Comparison of ENCODE assay signal across 25 cellular contexts in the genomic region with DNA sequence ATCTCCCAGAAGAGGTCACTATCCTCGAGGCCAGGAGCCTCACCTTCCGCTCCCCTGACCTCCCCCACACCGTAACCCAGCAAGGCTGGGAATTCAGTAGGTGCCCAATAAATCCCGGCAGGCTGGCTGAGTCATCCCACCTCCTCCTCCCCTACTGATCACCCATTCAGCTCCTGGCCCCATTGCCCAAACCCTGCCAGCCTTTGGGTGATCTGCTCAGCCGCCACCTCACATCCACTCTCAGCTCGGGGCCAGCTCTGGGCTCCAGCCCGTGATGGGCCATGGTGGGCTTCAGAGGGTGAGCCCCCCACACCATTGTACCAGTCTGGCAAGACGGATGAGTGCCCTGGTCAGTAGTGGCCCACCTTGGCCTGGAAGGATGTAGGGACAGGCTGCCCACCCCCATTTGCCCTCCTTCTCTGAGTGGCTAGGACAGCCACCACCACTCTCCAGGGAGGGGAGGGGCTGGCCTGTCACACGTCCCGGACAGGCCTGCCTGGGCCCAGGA. TPM values are rescaled to one million over a fixed set of nuclear protein-coding genes. Genes with fewer than 3 reads are reported as not detected.
"Had no signal": no experiment of that assay in that cellular context is flagged by ENCODE, and none has a peak within 500 bp of the region (broad histone marks: within the 10 kb centered on the region; RNA-seq: fewer than 3 reads in every experiment).

No MANE protein-coding gene starts in this region.

- H3K36me3 Mint-ChIP-seq: activated naive CD4-positive, alpha-beta T cell treated with anti-CD3 and anti-CD28 coated beads, Interleukin-2, amount 50 U/mL, for 24 hours; T-cell had no signal

- H3K27ac Mint-ChIP-seq: activated CD4-positive, alpha-beta memory T cell treated with anti-CD3 and anti-CD28 coated beads, Interleukin-2, amount 10 ng/mL, durations not matched to agents 7 days and 5 days; activated CD4-positive, alpha-beta T cell treated with anti-CD3 and anti-CD28 coated beads for 36 hours; activated naive CD4-positive, alpha-beta T cell treated with anti-CD3 and anti-CD28 coated beads, Interleukin-2, amount 50 U/mL, for 24 hours; T-cell had no signal

- H3K36me3 ChIP-seq: ascending aorta, MG63 had no signal

- FAIRE-seq: RCC 7860, TTC549 had no signal

- H3K4me1 ChIP-seq: ascending aorta had no signal

- H3K4me3 ChIP-seq: ascending aorta, body of pancreas, MG63, SK-N-MC had no signal

- H3K9me3 Mint-ChIP-seq: activated CD4-positive, alpha-beta memory T cell treated with anti-CD3 and anti-CD28 coated beads, Interleukin-2, amount 10 ng/mL, durations not matched to agents 7 days and 5 days; activated naive CD4-positive, alpha-beta T cell treated with anti-CD3 and anti-CD28 coated beads, Interleukin-2, amount 50 U/mL, for 24 hours; central memory CD8-positive, alpha-beta T cell; T-cell had no signal

- H3K27ac ChIP-seq: ascending aorta, body of pancreas, SK-N-MC had no signal

- H3K4me1 Mint-ChIP-seq: activated CD4-positive, alpha-beta T cell treated with anti-CD3 and anti-CD28 coated beads for 36 hours; activated naive CD4-positive, alpha-beta T cell treated with anti-CD3 and anti-CD28 coated beads, Interleukin-2, amount 50 U/mL, for 24 hours; central memory CD8-positive, alpha-beta T cell; T-cell had no signal

- ATAC-seq: activated CD4-positive, alpha-beta T cell treated with anti-CD3 and anti-CD28 coated beads for 36 hours; body of pancreas; T-cell had no signal

- H3K4me3 Mint-ChIP-seq: activated CD4-positive, alpha-beta memory T cell treated with anti-CD3 and anti-CD28 coated beads, Interleukin-2, amount 10 ng/mL, durations not matched to agents 7 days and 5 days; activated CD4-positive, alpha-beta T cell treated with anti-CD3 and anti-CD28 coated beads for 36 hours; activated naive CD4-positive, alpha-beta T cell treated with anti-CD3 and anti-CD28 coated beads, Interleukin-2, amount 50 U/mL, for 24 hours; central memory CD8-positive, alpha-beta T cell; T-cell had no signal

- H3K9me3 ChIP-seq: ascending aorta, body of pancreas, MG63 had no signal

- H3K27me3 Mint-ChIP-seq: activated CD4-positive, alpha-beta memory T cell treated with anti-CD3 and anti-CD28 coated beads, Interleukin-2, amount 10 ng/mL, durations not matched to agents 7 days and 5 days; activated CD4-positive, alpha-beta T cell treated with anti-CD3 and anti-CD28 coated beads for 36 hours; activated naive CD4-positive, alpha-beta T cell treated with anti-CD3 and anti-CD28 coated beads, Interleukin-2, amount 50 U/mL, for 24 hours; central memory CD8-positive, alpha-beta T cell; T-cell had no signal

- DNase-seq: activated CD4-positive, alpha-beta memory T cell treated with anti-CD3 and anti-CD28 coated beads, Interleukin-2, amount 10 ng/mL, durations not matched to agents 7 days and 5 days; activated CD4-positive, alpha-beta T cell treated with anti-CD3 and anti-CD28 coated beads for 36 hours; activated CD4-positive, alpha-beta T cell treated with anti-CD3 and anti-CD28 coated beads, Interleukin-2, amount 50 U/mL, for 1 hour; activated CD8-positive, alpha-beta memory T cell treated with anti-CD3 and anti-CD28 coated beads, Interleukin-2, amount 50 U/mL, for 48 hours; activated T-cell treated with anti-CD3 and anti-CD28 coated beads, Interleukin-2, amount 50 U/mL, for 1 hour; MG63; MV-4-11; NCI-H1105; NCI-H1436; NCI-H1694 treated with DMSO at 0.1 percent for 48 hours; NCI-H2081; NCI-H510A treated with DMSO at 0.1 percent for 48 hours; NCI-H69; NK-92 treated with Interleukin-12 subunit alpha and Interleukin-12 subunit beta, amount 100 ng/mL, for 24 hours; T-cell; T-helper 2 cell; T1000 had no signal

- H3K27me3 ChIP-seq: ascending aorta, body of pancreas had no signal

RNA-seq across cellular contexts. Expression of a gene that starts 8.2 kb away (rescaled TPM):
- total RNA-seq: activated CD4-positive, alpha-beta memory T cell treated with anti-CD3 and anti-CD28 coated beads, Interleukin-2, amount 10 ng/mL, durations not matched to agents 7 days and 5 days; ascending aorta; bronchial epithelial cell had no signal
